In genomic region chr9:136441681-136442245, GRCh38 we compare ENCODE assay signal across 2 cellular contexts.
A peak's percentile ranks its signal among the peaks of the same experiment; 100 is the strongest.
TF ChIP-seq lines count a peak whose summit lies in the region.

No MANE protein-coding gene starts in this region.

TF ChIP-seq in GM23338, 12 proteins besides CTCF, POLR2A, EP300 and RAD21:
- no peak for TF ChIP-seq NANOG (IDR thresholded peaks at IDR 0.05; ENCODE audit: borderline replicate concordance)
- no peak for TF ChIP-seq ZNF114 (CRISPR knock-in tag; IDR thresholded peaks at IDR 0.05)
- no peak for TF ChIP-seq EZH2 (IDR thresholded peaks at IDR 0.05; ENCODE audit: low read depth, unreplicated experiment)
- TF ChIP-seq ZNF331 (CRISPR knock-in tag; IDR thresholded peaks at IDR 0.05; ENCODE audit: low read depth), result no peak
- no peak for TF ChIP-seq ZNF462 (CRISPR knock-in tag; IDR thresholded peaks at IDR 0.05)
- TF ChIP-seq POLR2AphosphoS5 (IDR thresholded peaks at IDR 0.05; ENCODE audit: low read depth), result no peak
- TF ChIP-seq EZH2phosphoT487 (IDR thresholded peaks at IDR 0.05; ENCODE audit: unreplicated experiment), result no peak
- no peak for TF ChIP-seq STAT1 (IDR thresholded peaks at IDR 0.05; ENCODE audit: unreplicated experiment)
- no peak for TF ChIP-seq ETS1 (IDR thresholded peaks at IDR 0.05)
- no peak for TF ChIP-seq JUNB (IDR thresholded peaks at IDR 0.05; ENCODE audit: unreplicated experiment)
- no peak for TF ChIP-seq REST (IDR thresholded peaks at IDR 0.05; ENCODE audit: unreplicated experiment)
- no peak for TF ChIP-seq CREB1 (CRISPR knock-in tag; IDR thresholded peaks at IDR 0.05; ENCODE audit: low read depth)
TF ChIP-seq in GM23338: peak in this region for 0.

TF ChIP-seq in K562, 482 proteins besides CTCF, POLR2A, EP300 and RAD21:
- TF ChIP-seq ELK1 (CRISPR knock-in tag; IDR thresholded peaks at IDR 0.05), result no peak
- TF ChIP-seq TAL1 (IDR thresholded peaks at IDR 0.05), result no peak
- TF ChIP-seq POLR2G (IDR thresholded peaks at IDR 0.05; ENCODE audit: low read depth, low read length), result peak; percentile 41
- no peak for TF ChIP-seq EGR1 (conservative IDR thresholded peaks at IDR 0.05)
- no peak for TF ChIP-seq GTF2A2 (tag; IDR thresholded peaks at IDR 0.05)
- no peak for TF ChIP-seq THAP7 (CRISPR knock-in tag; IDR thresholded peaks at IDR 0.05)
